ENCODE assay signal across 7 cellular contexts in genomic region chr14:64758711-64759554, GRCh38. TPM values are rescaled to one million over a fixed set of nuclear protein-coding genes. Genes with fewer than 3 reads are reported as not detected.
DNase-seq lines count a peak whose midpoint lies in the region; ATAC-seq and TF ChIP-seq lines count a peak whose summit lies in the region.

No MANE protein-coding gene starts in this region.

- peaks cover 41 to 45% of the 10 kb centered on the region in 2 donors for H3K4me1 ChIP-seq in thyroid gland

- TF ChIP-seq POLR2A in thyroid gland (IDR thresholded peaks at IDR 0.05), result no peak

- POLR2A ChIA-PET in WTC11 (lab: Charles Lee), result no interaction called here
- POLR2A ChIA-PET in GM10248 (lab: Yijun Ruan, JAX), result no interaction called here

- H3K27ac ChIP-seq in thyroid gland, result peak overlapping the region in 2 of 3 donors; percentile 31 to 81

- DNase-seq in HS-5 (ENCODE audit: low read depth) (peak; percentile 54), amniotic stem cell (lab: John Stamatoyannopoulos, UW) (peak; percentile 35), left ventricle myocardium superior (peak; percentile 69), thyroid gland (peak in 1 of 2 donors; percentile 45), WTC11 (ENCODE audit: low spot score) (no peak), GM10248 (ENCODE audit: extremely low spot score) (no peak)

- no peaks in the 10 kb centered on the region for H3K27me3 ChIP-seq in thyroid gland

- no peaks in the 10 kb centered on the region for H3K36me3 ChIP-seq in thyroid gland

- H3K36me3 Mint-ChIP-seq in WTC11, result no peaks in the 10 kb centered on the region

- WGBS in thyroid gland, 2 donors, result 58 to 71% methylated on average over 5 to 7 of the region's 7 CpGs

- peaks cover 4% of the 10 kb centered on the region for H3K9me3 Mint-ChIP-seq in WTC11

- ATAC-seq in left ventricle myocardium superior (peak; percentile 59), WTC11 (no peak), GM18861 (IDR thresholded peaks at IDR 0.05; ENCODE audit: unreplicated experiment) (no peak)

- H3K9me3 ChIP-seq in thyroid gland, result no peaks in the 10 kb centered on the region

- TF ChIP-seq CTCF in thyroid gland (IDR thresholded peaks at IDR 0.05) (no peak), WTC11 (IDR thresholded peaks at IDR 0.05) (no peak), GM10248 (IDR thresholded peaks at IDR 0.05; ENCODE audit: control extremely low read depth, extremely low read depth, low read depth, missing control alignments) (no peak)

- H3K4me1 Mint-ChIP-seq in WTC11, result peaks cover 39% of the 10 kb centered on the region

- no peak overlapping the region for H3K4me3 ChIP-seq in thyroid gland (replicated peaks in 1 of 3)

- H3K27me3 Mint-ChIP-seq in WTC11 (ENCODE audit: low read depth), result peaks cover 27% of the 10 kb centered on the region

- CTCF ChIA-PET in WTC11 (lab: Charles Lee), result interaction anchor here (0.6 to 1.6 kb wide), 8 partner anchors 16 to 575 kb away, joined by 3 to 4 read pairs (median 3); no protein-coding TSS in a partner anchor
- CTCF ChIA-PET in GM10248 (lab: Yijun Ruan, JAX), result interaction anchor here (0.8 to 3.0 kb wide), 8 partner anchors 9 to 215 kb away, joined by 3 to 14 read pairs (median 4); no protein-coding TSS in a partner anchor

- no peak overlapping the region for H3K4me3 Mint-ChIP-seq in WTC11

- no peak overlapping the region for H3K27ac Mint-ChIP-seq in WTC11

- intact Hi-C loops in left ventricle myocardium superior (cut with micrococcal nuclease), result loop anchor here (2.0 kb wide), 1 partner anchor 42 kb away; no protein-coding TSS in a partner anchor
- intact Hi-C loops in thyroid gland (cut with DNase I), result no loop called here

TF ChIP-seq in WTC11, 78 proteins besides CTCF, POLR2A, EP300 and RAD21:
- TF ChIP-seq GRHL2 (CRISPR knock-in tag; IDR thresholded peaks at IDR 0.05; ENCODE audit: insufficient replicate concordance, severe bottlenecking) (no peak), SMAD3 (CRISPR knock-in tag; IDR thresholded peaks at IDR 0.05; ENCODE audit: borderline replicate concordance) (no peak), ZNF281 (CRISPR knock-in tag; IDR thresholded peaks at IDR 0.05) (no peak), NFATC4 (CRISPR knock-in tag; IDR thresholded peaks at IDR 0.05) (no peak), ZNF423 (CRISPR knock-in tag; IDR thresholded peaks at IDR 0.05) (no peak), ZNF416 (CRISPR knock-in tag; IDR thresholded peaks at IDR 0.05) (no peak), FOXP4 (CRISPR knock-in tag; IDR thresholded peaks at IDR 0.05) (no peak), ETV6 (CRISPR knock-in tag; IDR thresholded peaks at IDR 0.05) (no peak), IRF2 (CRISPR knock-in tag; IDR thresholded peaks at IDR 0.05; ENCODE audit: borderline replicate concordance, low read depth) (no peak), ELF4 (CRISPR knock-in tag; IDR thresholded peaks at IDR 0.05; ENCODE audit: low read depth) (no peak), MXD4 (CRISPR knock-in tag; IDR thresholded peaks at IDR 0.05; ENCODE audit: borderline replicate concordance) (no peak), ESRRA (CRISPR knock-in tag; IDR thresholded peaks at IDR 0.05; ENCODE audit: borderline replicate concordance) (no peak), ZNF232 (CRISPR knock-in tag; IDR thresholded peaks at IDR 0.05) (no peak), MAX (CRISPR knock-in tag; IDR thresholded peaks at IDR 0.05) (no peak), ARID4B (CRISPR knock-in tag; IDR thresholded peaks at IDR 0.05; ENCODE audit: borderline replicate concordance) (no peak), MLX (CRISPR knock-in tag; IDR thresholded peaks at IDR 0.05) (no peak), ERG (CRISPR knock-in tag; IDR thresholded peaks at IDR 0.05) (no peak)

RNA-seq across cellular contexts. Expression of gene PLEKHG3, which starts 54.7 kb away (rescaled TPM):
- 22.0 TPM for total RNA-seq in left ventricle myocardium superior
- total RNA-seq in thyroid gland, result 10 to 100 TPM; 41.0 to 83.0 (median 54.6) TPM
- total RNA-seq in WTC11 (2021), result 70.6 to 75.3 TPM (median 71.8 TPM) in 3 replicates

Comparison
In these comparisons a context has a peak if more than half of its experiments do, and no peak if none do; other contexts are left out.
1. DNase-seq: peak in HS-5 (single experiment), amniotic stem cell (single experiment) and left ventricle myocardium superior (single experiment); none in WTC11 (single experiment) and GM10248 (single experiment).